Comparison of ENCODE assay signal across 13 cellular contexts in the genomic region with DNA sequence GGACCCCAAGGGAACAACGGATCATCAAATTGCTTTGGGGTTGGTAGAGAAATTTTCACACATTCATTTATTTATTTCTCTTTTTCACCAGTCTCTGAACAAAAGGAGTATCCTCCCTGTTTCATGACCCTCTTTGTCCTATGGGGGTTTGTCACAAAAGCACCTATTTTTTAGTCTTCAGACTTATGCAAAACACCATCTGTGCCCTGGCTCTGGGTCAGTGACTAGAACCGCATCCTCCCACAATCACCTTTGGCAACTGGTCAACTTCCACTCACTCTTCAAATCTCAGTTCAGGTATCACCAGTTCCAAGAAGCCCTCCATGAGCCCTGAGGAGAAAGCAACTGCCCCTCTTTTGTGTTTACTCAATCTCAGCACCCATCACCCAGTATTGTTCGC.
"Had no signal": no experiment of that assay in that cellular context is flagged by ENCODE, and none has a peak within 500 bp of the region (broad histone marks: within the 10 kb centered on the region; RNA-seq: fewer than 3 reads in every experiment).

No MANE protein-coding gene starts in this region.

- ATAC-seq: activated CD4-positive, alpha-beta T cell treated with anti-CD3 and anti-CD28 coated beads for 36 hours; activated T-cell treated with anti-CD3 and anti-CD28 coated beads, Interleukin-2, amount 50 U/mL, for 4 hours; body of pancreas; sciatic nerve had no signal

- H3K9me3 Mint-ChIP-seq: activated T-cell treated with anti-CD3 and anti-CD28 coated beads, Interleukin-2, amount 50 U/mL, for 4 hours had no signal

- H3K36me3 Mint-ChIP-seq: activated CD4-positive, alpha-beta memory T cell treated with anti-CD3 and anti-CD28 coated beads for 36 hours; activated naive CD8-positive, alpha-beta T cell had no signal

- H3K27ac Mint-ChIP-seq: activated CD4-positive, alpha-beta memory T cell treated with anti-CD3 and anti-CD28 coated beads for 36 hours; activated CD4-positive, alpha-beta T cell treated with anti-CD3 and anti-CD28 coated beads for 36 hours; activated naive CD8-positive, alpha-beta T cell; stimulated activated naive CD8-positive, alpha-beta T cell treated with anti-CD3 and anti-CD28 coated beads, Interleukin-15, Interleukin-2, amounts not matched to agents 100 ng/mL and 50 ng/mL, for 24 hours had no signal

- DNase-seq: activated CD4-positive, alpha-beta memory T cell treated with anti-CD3 and anti-CD28 coated beads for 36 hours; activated CD4-positive, alpha-beta T cell treated with anti-CD3 and anti-CD28 coated beads for 36 hours; activated effector memory CD4-positive, alpha-beta T cell treated with anti-CD3 and anti-CD28 coated beads, Interleukin-2, amount 50 U/mL, for 16 hours; activated T-cell treated with anti-CD3 and anti-CD28 coated beads, Interleukin-2, amount 50 U/mL, for 4 hours; amygdala; body of pancreas; cortex of kidney; effector CD4-positive, alpha-beta T cell; ovary; WERI-Rb-1 had no signal
